Comparison of ENCODE assay signal across 12 cellular contexts in genomic region chr1:231106347-231106746, GRCh38. TPM values are rescaled to one million over a fixed set of nuclear protein-coding genes. Genes with fewer than 3 reads are reported as not detected.
DNase-seq lines count a peak whose midpoint lies in the region; ATAC-seq and TF ChIP-seq lines count a peak whose summit lies in the region.
"Had no signal": no experiment of that assay in that cellular context is flagged by ENCODE, and none has a peak within 500 bp of the region (broad histone marks: within the 10 kb centered on the region; RNA-seq: fewer than 3 reads in every experiment).

No MANE protein-coding gene starts in this region.

- no peak for TF ChIP-seq POLR2A in adrenal gland (IDR thresholded peaks at IDR 0.05)

- no peaks in the 10 kb centered on the region for H3K9me3 ChIP-seq in adrenal gland (replicated peaks in 1 of 3)
- no peaks in the 10 kb centered on the region for H3K9me3 ChIP-seq in right cardiac atrium (ENCODE audit: control insufficient read depth, low read length)

- H3K4me3 ChIP-seq in adrenal gland (no peak overlapping the region), right cardiac atrium (ENCODE audit: low read length) (peak overlapping the region; percentile 17)

- ATAC-seq in right cardiac atrium: peak; percentile 31 to 79
- no peak for ATAC-seq in HG03025 (IDR thresholded peaks at IDR 0.05; ENCODE audit: low FRiP score, unreplicated experiment)
- ATAC-seq: activated T-cell treated with anti-CD3 and anti-CD28 coated beads, Interleukin-2, amount 50 U/mL, for 4 hours had no signal

- H3K4me3 Mint-ChIP-seq in type B pancreatic cell: no peak overlapping the region
- H3K4me3 Mint-ChIP-seq: activated T-cell treated with anti-CD3 and anti-CD28 coated beads, Interleukin-2, amount 50 U/mL, for 4 hours had no signal

- no peaks in the 10 kb centered on the region for H3K9me3 Mint-ChIP-seq in type B pancreatic cell
- H3K9me3 Mint-ChIP-seq: activated T-cell treated with anti-CD3 and anti-CD28 coated beads, Interleukin-2, amount 50 U/mL, for 4 hours had no signal

- WGBS in adrenal gland, 4 donors: 10 to 23% (median 14%) methylated on average over 5 of the region's 5 CpGs
- WGBS in right cardiac atrium: 16% methylated on average over 5 of the region's 5 CpGs

- H3K4me1 ChIP-seq in adrenal gland (replicated peaks in 1 of 2) (no peaks in the 10 kb centered on the region), right cardiac atrium (ENCODE audit: control insufficient read depth, insufficient read depth, low read length) (peaks cover 4% of the 10 kb centered on the region)

- H3K27me3 ChIP-seq in adrenal gland (peaks cover 2% of the 10 kb centered on the region), right cardiac atrium (ENCODE audit: control insufficient read depth, insufficient read depth) (no peaks in the 10 kb centered on the region)

- peaks cover 8% of the 10 kb centered on the region for H3K4me1 Mint-ChIP-seq in type B pancreatic cell (ENCODE audit: unreplicated experiment)

- no peak overlapping the region for H3K27ac Mint-ChIP-seq in type B pancreatic cell

- H3K36me3 Mint-ChIP-seq in type B pancreatic cell: no peaks in the 10 kb centered on the region

- H3K36me3 ChIP-seq in adrenal gland (replicated peaks in 1 of 2): no peaks in the 10 kb centered on the region

- H3K27ac ChIP-seq in adrenal gland (no peak overlapping the region), right cardiac atrium (ENCODE audit: low read length) (no peak overlapping the region)
- H3K27ac ChIP-seq: C4-2B had no signal

- no peak for TF ChIP-seq CTCF in adrenal gland (IDR thresholded peaks at IDR 0.05)
- no peak for TF ChIP-seq CTCF in type B pancreatic cell (conservative IDR thresholded peaks at IDR 0.05)

- POLR2A ChIA-PET in HEK293T (lab: Yijun Ruan, JAX): interaction anchor here (0.6 to 1.5 kb wide), 4 partner anchors 66 to 1418 kb away, joined by 3 to 4 read pairs (median 4); no protein-coding TSS in a partner anchor

- intact Hi-C loops in adrenal gland (cut with DNase I) (no loop called here), right cardiac atrium (cut with DNase I) (no loop called here)

- peak; percentile 96 for DNase-seq in A172 (ENCODE audit: low spot score)
- DNase-seq in HEK293T (ENCODE audit: extremely low spot score): peak; percentile 41
- DNase-seq in adrenal gland: peak in 5 of 7 donors; percentile 25 to 54 (median 36)
- no peak for DNase-seq in right cardiac atrium
- DNase-seq in type B pancreatic cell (ENCODE audit: extremely low spot score, unreplicated experiment): no peak
- no peak for DNase-seq in globus pallidus (ENCODE audit: low spot score)
- no peak for DNase-seq in NCI-H2196 treated with DMSO at 0.1 percent for 48 hours (lab: John Stamatoyannopoulos, UW; ENCODE audit: unreplicated experiment)
- DNase-seq: activated T-cell treated with anti-CD3 and anti-CD28 coated beads, Interleukin-2, amount 50 U/mL, for 4 hours; NCI-H526 treated with DMSO at 0.1 percent for 48 hours; posterior cingulate gyrus had no signal

- peaks cover 12% of the 10 kb centered on the region for H3K27me3 Mint-ChIP-seq in type B pancreatic cell

- CTCF ChIA-PET in HEK293T (lab: Yijun Ruan, JAX): interaction anchor here (0.6 to 1.9 kb wide), 2 partner anchors 14 to 481 kb away, joined by 6 to 9 read pairs; no protein-coding TSS in a partner anchor

TF ChIP-seq in HEK293T, 16 proteins besides CTCF, POLR2A, EP300 and RAD21:
- TF ChIP-seq PKNOX1 (IDR thresholded peaks at IDR 0.05) (peak; percentile 88), ARNT (IDR thresholded peaks at IDR 0.05) (no peak)

RNA-seq across cellular contexts. Expression of gene TRIM67, which starts 55.5 kb away (rescaled TPM):
- total RNA-seq in A172 (2014; rRNA removed; shearing (Covaris generic)): 0.02 and 0.05 TPM in 2 replicates
- 1 to 10 TPM in 2 of 8 donors, under 1 TPM in 6; 0.06 to 1.5 (median 0.30) TPM for total RNA-seq in adrenal gland
- under 1 TPM; 0.10 to 0.62 (median 0.32) TPM for polyA plus RNA-seq in adrenal gland
- total RNA-seq in right cardiac atrium: under 1 TPM; 0.06 to 0.34 (median 0.10) TPM
- 0.09 TPM for polyA plus RNA-seq in right cardiac atrium
- 0.65 and 2.1 TPM in 2 replicates for total RNA-seq in type B pancreatic cell (ENCODE audit: low replicate concordance)
- total RNA-seq: activated T-cell treated with anti-CD3 and anti-CD28 coated beads, Interleukin-2, amount 50 U/mL, for 4 hours had no signal

Comparison
In these comparisons a context has a peak if more than half of its experiments do, and no peak if none do; other contexts are left out.
1. DNase-seq: peak in A172 (single experiment), HEK293T (single experiment) and adrenal gland (5 of 7); none in right cardiac atrium (0 of 3), type B pancreatic cell (single experiment), globus pallidus (single experiment) and NCI-H2196 treated with DMSO at 0.1 percent for 48 hours (single experiment).